Comparison of ENCODE assay signal across 12 cellular contexts in genomic region chr17:55177159-55177913, GRCh38.
DNase-seq lines count a peak whose midpoint lies in the region; ATAC-seq, FAIRE-seq and TF ChIP-seq lines count a peak whose summit lies in the region.
"Had no signal": no experiment of that assay in that cellular context is flagged by ENCODE, and none has a peak within 500 bp of the region (broad histone marks: within the 10 kb centered on the region; RNA-seq: fewer than 3 reads in every experiment).

No MANE protein-coding gene starts in this region.

- no peak for FAIRE-seq in urothelium cell line (lab: Jason Lieb, UNC)

- peaks cover 14% of the 10 kb centered on the region for H3K9me3 Mint-ChIP-seq in progenitor cell of endocrine pancreas (ENCODE audit: low read depth)

- H3K27me3 Mint-ChIP-seq in progenitor cell of endocrine pancreas, result no peaks in the 10 kb centered on the region
- H3K27me3 Mint-ChIP-seq: activated naive CD8-positive, alpha-beta T cell; effector memory CD8-positive, alpha-beta T cell; stimulated activated naive CD8-positive, alpha-beta T cell treated with anti-CD3 and anti-CD28 coated beads, Interleukin-15, Interleukin-2, amounts not matched to agents 100 ng/mL and 50 ng/mL, for 24 hours had no signal

- peaks cover 20% of the 10 kb centered on the region for H3K36me3 Mint-ChIP-seq in progenitor cell of endocrine pancreas (ENCODE audit: insufficient read depth)

- no peak for ATAC-seq in Right ventricle myocardium inferior
- ATAC-seq: activated CD8-positive, alpha-beta T cell treated with anti-CD3 and anti-CD28 coated beads for 36 hours; effector memory CD8-positive, alpha-beta T cell had no signal

- H3K4me3 ChIP-seq in choroid plexus epithelial cell (ENCODE audit: low read depth, low read length), result no peak overlapping the region

- H3K27ac Mint-ChIP-seq in progenitor cell of endocrine pancreas, result peak overlapping the region; percentile 30
- H3K27ac Mint-ChIP-seq: activated CD8-positive, alpha-beta T cell treated with anti-CD3 and anti-CD28 coated beads for 36 hours; activated naive CD8-positive, alpha-beta T cell; effector memory CD8-positive, alpha-beta T cell; stimulated activated naive CD8-positive, alpha-beta T cell treated with anti-CD3 and anti-CD28 coated beads, Interleukin-15, Interleukin-2, amounts not matched to agents 100 ng/mL and 50 ng/mL, for 24 hours had no signal

- DNase-seq in NCI-H1092 treated with DMSO at 0.1 percent for 48 hours (lab: John Stamatoyannopoulos, UW), result peak; percentile 1
- no peak for DNase-seq in NCI-H1092 (lab: John Stamatoyannopoulos, UW)
- DNase-seq in LHCN-M2 (ENCODE audit: low read depth), result peak; percentile 29
- DNase-seq in choroid plexus epithelial cell (ENCODE audit: low read depth), result peak; percentile 21
- no peak for DNase-seq in progenitor cell of endocrine pancreas (ENCODE audit: low spot score, unreplicated experiment)
- DNase-seq in urothelium cell line (ENCODE audit: low spot score), result no peak
- DNase-seq in Right ventricle myocardium inferior (ENCODE audit: missing footprints), result no peak
- no peak for DNase-seq in kidney tubule cell (ENCODE audit: low spot score)
- DNase-seq: activated CD8-positive, alpha-beta T cell treated with anti-CD3 and anti-CD28 coated beads for 36 hours; effector memory CD8-positive, alpha-beta T cell had no signal

- H3K4me1 Mint-ChIP-seq in progenitor cell of endocrine pancreas (ENCODE audit: low read depth), result peaks cover 4% of the 10 kb centered on the region

- intact Hi-C loops in Right ventricle myocardium inferior (cut with DNase I), result no loop called here

- peak; percentile 21 for TF ChIP-seq CTCF in choroid plexus epithelial cell (conservative IDR thresholded peaks at IDR 0.05; ENCODE audit: low read depth, low read length)
- no peak for TF ChIP-seq CTCF in progenitor cell of endocrine pancreas (IDR thresholded peaks at IDR 0.05; ENCODE audit: unreplicated experiment)

- H3K4me3 Mint-ChIP-seq in progenitor cell of endocrine pancreas (ENCODE audit: low read depth), result no peak overlapping the region
- H3K4me3 Mint-ChIP-seq: activated CD8-positive, alpha-beta T cell treated with anti-CD3 and anti-CD28 coated beads for 36 hours; activated naive CD8-positive, alpha-beta T cell; effector memory CD8-positive, alpha-beta T cell; stimulated activated naive CD8-positive, alpha-beta T cell treated with anti-CD3 and anti-CD28 coated beads, Interleukin-15, Interleukin-2, amounts not matched to agents 100 ng/mL and 50 ng/mL, for 24 hours had no signal

Comparison
In these comparisons a context has a peak if more than half of its experiments do, and no peak if none do; other contexts are left out.
1. DNase-seq: peak in NCI-H1092 treated with DMSO at 0.1 percent for 48 hours (single experiment), LHCN-M2 (single experiment) and choroid plexus epithelial cell (single experiment); none in NCI-H1092 (single experiment), progenitor cell of endocrine pancreas (single experiment), urothelium cell line (single experiment), Right ventricle myocardium inferior (single experiment) and kidney tubule cell (single experiment).